16 cellular contexts compared by ENCODE assay signal in genomic region chr4:182748283-182748682, GRCh38.
DNase-seq lines count a peak whose midpoint lies in the region; ATAC-seq and TF ChIP-seq lines count a peak whose summit lies in the region.
"Had no signal": no experiment of that assay in that cellular context is flagged by ENCODE, and none has a peak within 500 bp of the region (broad histone marks: within the 10 kb centered on the region; RNA-seq: fewer than 3 reads in every experiment).

No MANE protein-coding gene starts in this region.

- H2AFZ ChIP-seq in GM23338 (no peak overlapping the region), osteoblast (ENCODE audit: low read length) (peak overlapping the region; percentile 8)
- H2AFZ ChIP-seq: PC-9 had no signal

- H3K4me2 ChIP-seq in GM23338 = no peak overlapping the region
- H3K4me2 ChIP-seq in osteoblast (ENCODE audit: insufficient read depth, low read length) = no peak overlapping the region
- H3K4me2 ChIP-seq: PC-9 had no signal

- H3K36me3 ChIP-seq in GM23338 (ENCODE audit: insufficient read depth) = no peaks in the 10 kb centered on the region
- 0 out of 2 replicates have a peak, but pooled peaks cover under 1% of the 10 kb centered on the region for H3K36me3 ChIP-seq in SJSA1
- no peaks in the 10 kb centered on the region for H3K36me3 ChIP-seq in right atrium auricular region
- H3K36me3 ChIP-seq in osteoblast (ENCODE audit: insufficient read depth, low read length) = no peaks in the 10 kb centered on the region
- H3K36me3 ChIP-seq in SJCRH30 = peaks cover 8% of the 10 kb centered on the region

- H4K20me1 ChIP-seq in GM23338 (replicated peaks; ENCODE audit: insufficient read depth) (no peaks in the 10 kb centered on the region), osteoblast (ENCODE audit: insufficient read depth, low read length) (no peaks in the 10 kb centered on the region)
- H4K20me1 ChIP-seq: BLaER1 treated with 17β-estradiol and CSF1 and Interleukin-3, amounts not matched to agents 10 nM and 100 nM had no signal

- no peak overlapping the region for H3K4me3 Mint-ChIP-seq in GM23338
- no peak overlapping the region for H3K4me3 Mint-ChIP-seq in activated CD4-positive, alpha-beta T cell treated with anti-CD3 and anti-CD28 coated beads for 36 hours

- H3K79me2 ChIP-seq in GM23338 (replicated peaks; ENCODE audit: insufficient read depth) (no peaks in the 10 kb centered on the region), osteoblast (ENCODE audit: insufficient read depth, low read length) (no peaks in the 10 kb centered on the region)

- peaks cover 10% of the 10 kb centered on the region for H3K4me1 Mint-ChIP-seq in GM23338
- no peaks in the 10 kb centered on the region for H3K4me1 Mint-ChIP-seq in activated CD4-positive, alpha-beta T cell treated with anti-CD3 and anti-CD28 coated beads for 36 hours

- CTCF ChIA-PET in activated CD4-positive, alpha-beta T cell treated with anti-CD3 and anti-CD28 coated beads for 36 hours (lab: Charles Lee) = no interaction called here

- no peak overlapping the region for H3K4me3 ChIP-seq in GM23338
- no peak overlapping the region for H3K4me3 ChIP-seq in SJSA1
- H3K4me3 ChIP-seq in right atrium auricular region = no peak overlapping the region
- H3K4me3 ChIP-seq in osteoblast (ENCODE audit: insufficient read depth, low read length) = no peak overlapping the region
- H3K4me3 ChIP-seq in SJCRH30 = no peak overlapping the region
- H3K4me3 ChIP-seq: BLaER1 treated with 17β-estradiol and CSF1 and Interleukin-3, amounts not matched to agents 10 nM and 100 nM; PC-9 had no signal

- H3K9me3 ChIP-seq in SJSA1 (replicated peaks) (0 out of 2 replicates have a peak, but pooled peaks cover 2% of the 10 kb centered on the region), right atrium auricular region (peaks cover 0 to 6% of the 10 kb centered on the region in 2 donors), osteoblast (ENCODE audit: low read depth, low read length) (no peaks in the 10 kb centered on the region), SJCRH30 (replicated peaks) (no peaks in the 10 kb centered on the region)

- POLR2A ChIA-PET in activated CD4-positive, alpha-beta T cell treated with anti-CD3 and anti-CD28 coated beads for 36 hours (lab: Charles Lee) = interaction anchor here (0.7 kb wide), 1 partner anchor 609 kb away, joined by 3 read pairs; no protein-coding TSS in a partner anchor

- H3K9me2 ChIP-seq in GM23338 (ENCODE audit: insufficient read depth) = no peaks in the 10 kb centered on the region

- no peak for DNase-seq in GM23338 (ENCODE audit: low spot score)
- no peak for DNase-seq in SJSA1 (ENCODE audit: low read depth in 1 of 2, low spot score in 2 of 2)
- DNase-seq in right atrium auricular region (ENCODE audit: low spot score) = no peak
- DNase-seq in osteoblast (ENCODE audit: insufficient read length, low spot score, missing footprints) = no peak
- DNase-seq in activated CD4-positive, alpha-beta T cell treated with anti-CD3 and anti-CD28 coated beads for 36 hours = no peak
- no peak for DNase-seq in SHP77 (lab: John Stamatoyannopoulos, UW)
- no peak for DNase-seq in SJCRH30
- no peak for DNase-seq in activated T-cell treated with anti-CD3 and anti-CD28 coated beads for 4 hours
- DNase-seq: DMS 273 treated with DMSO at 0.1 percent for 48 hours, KBM-7, NCI-H1092, NCI-H345, PC-9 had no signal

- TF ChIP-seq CTCF in GM23338 (conservative IDR thresholded peaks at IDR 0.05; ENCODE audit: low read depth in 2 of 2) = no peak
- peak in 1 of 2 donors; percentile 15 for TF ChIP-seq CTCF in right atrium auricular region (IDR thresholded peaks at IDR 0.05)
- no peak for TF ChIP-seq CTCF in osteoblast (IDR thresholded peaks at IDR 0.05; ENCODE audit: extremely low read depth, low read depth, low read length)

- no peaks in the 10 kb centered on the region for H3F3A ChIP-seq in GM23338 (replicated peaks; ENCODE audit: low read depth)

- no peaks in the 10 kb centered on the region for H3K9me3 Mint-ChIP-seq in GM23338
- H3K9me3 Mint-ChIP-seq in activated CD4-positive, alpha-beta T cell treated with anti-CD3 and anti-CD28 coated beads for 36 hours (ENCODE audit: low read depth) = no peaks in the 10 kb centered on the region

- H3K36me3 Mint-ChIP-seq in GM23338 (ENCODE audit: low read depth) = peaks cover 7% of the 10 kb centered on the region; the same call in 2 of the 3 replicates
- H3K36me3 Mint-ChIP-seq in activated CD4-positive, alpha-beta T cell treated with anti-CD3 and anti-CD28 coated beads for 36 hours (ENCODE audit: low read depth) = no peaks in the 10 kb centered on the region

- no peak for ATAC-seq in GM23338
- ATAC-seq in activated CD4-positive, alpha-beta T cell treated with anti-CD3 and anti-CD28 coated beads for 36 hours = no peak
- ATAC-seq: HCT116 had no signal

- H3K27me3 ChIP-seq in GM23338 (ENCODE audit: insufficient read depth) (no peaks in the 10 kb centered on the region), SJSA1 (replicated peaks) (no peaks in the 10 kb centered on the region), right atrium auricular region (no peaks in the 10 kb centered on the region), osteoblast (ENCODE audit: insufficient read depth, low read length) (no peaks in the 10 kb centered on the region), SJCRH30 (no peaks in the 10 kb centered on the region)
- H3K27me3 ChIP-seq: BLaER1 treated with 17β-estradiol and CSF1 and Interleukin-3, amounts not matched to agents 10 nM and 100 nM had no signal

- H3K27ac Mint-ChIP-seq in GM23338 = peak overlapping the region; percentile 22; the same call in 1 of the 2 replicates
- no peak overlapping the region for H3K27ac Mint-ChIP-seq in activated CD4-positive, alpha-beta T cell treated with anti-CD3 and anti-CD28 coated beads for 36 hours

- intact Hi-C loops in activated CD4-positive, alpha-beta T cell treated with anti-CD3 and anti-CD28 coated beads for 36 hours (cut with DNase I, micrococcal nuclease) = no loop called here

- H3K27ac ChIP-seq in GM23338 (ENCODE audit: low read depth) (no peak overlapping the region), SJSA1 (peak overlapping the region; percentile 10; the same call in 1 of the 2 replicates), right atrium auricular region (peak overlapping the region; percentile 62 to 92), osteoblast (ENCODE audit: low read depth, low read length) (no peak overlapping the region), SJCRH30 (no peak overlapping the region)
- H3K27ac ChIP-seq: BLaER1 treated with 17β-estradiol and CSF1 and Interleukin-3, amounts not matched to agents 10 nM and 100 nM; HL-60; PC-9 had no signal

- H3K27me3 Mint-ChIP-seq in GM23338 (ENCODE audit: insufficient read depth, low read depth, poor library complexity) = no peaks in the 10 kb centered on the region
- H3K27me3 Mint-ChIP-seq in activated CD4-positive, alpha-beta T cell treated with anti-CD3 and anti-CD28 coated beads for 36 hours = no peaks in the 10 kb centered on the region

- H3K4me1 ChIP-seq in GM23338 (ENCODE audit: insufficient read depth) (no peaks in the 10 kb centered on the region), SJSA1 (replicated peaks) (peaks cover 48% of the 10 kb centered on the region), right atrium auricular region (peaks cover 0 to 3% of the 10 kb centered on the region in 2 donors), osteoblast (ENCODE audit: insufficient read depth, low read length) (peaks cover 10% of the 10 kb centered on the region), SJCRH30 (peaks cover 5% of the 10 kb centered on the region; the same call in 1 of the 2 replicates)

TF ChIP-seq in GM23338, 12 proteins besides CTCF, POLR2A, EP300 and RAD21 (continues in another document):
- TF ChIP-seq JUNB (IDR thresholded peaks at IDR 0.05; ENCODE audit: unreplicated experiment) (no peak), ZNF331 (CRISPR knock-in tag; IDR thresholded peaks at IDR 0.05; ENCODE audit: low read depth) (no peak), REST (IDR thresholded peaks at IDR 0.05; ENCODE audit: unreplicated experiment) (no peak), NANOG (IDR thresholded peaks at IDR 0.05; ENCODE audit: borderline replicate concordance) (no peak), EZH2phosphoT487 (IDR thresholded peaks at IDR 0.05; ENCODE audit: unreplicated experiment) (no peak), POLR2AphosphoS5 (IDR thresholded peaks at IDR 0.05; ENCODE audit: low read depth) (no peak), STAT1 (IDR thresholded peaks at IDR 0.05; ENCODE audit: unreplicated experiment) (no peak), ZNF114 (CRISPR knock-in tag; IDR thresholded peaks at IDR 0.05) (no peak)
- TF ChIP-seq, protein P1, sequence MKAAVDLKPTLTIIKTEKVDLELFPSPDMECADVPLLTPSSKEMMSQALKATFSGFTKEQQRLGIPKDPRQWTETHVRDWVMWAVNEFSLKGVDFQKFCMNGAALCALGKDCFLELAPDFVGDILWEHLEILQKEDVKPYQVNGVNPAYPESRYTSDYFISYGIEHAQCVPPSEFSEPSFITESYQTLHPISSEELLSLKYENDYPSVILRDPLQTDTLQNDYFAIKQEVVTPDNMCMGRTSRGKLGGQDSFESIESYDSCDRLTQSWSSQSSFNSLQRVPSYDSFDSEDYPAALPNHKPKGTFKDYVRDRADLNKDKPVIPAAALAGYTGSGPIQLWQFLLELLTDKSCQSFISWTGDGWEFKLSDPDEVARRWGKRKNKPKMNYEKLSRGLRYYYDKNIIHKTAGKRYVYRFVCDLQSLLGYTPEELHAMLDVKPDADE (IDR thresholded peaks at IDR 0.05) = no peak

Comparison
In these comparisons a context has a peak if more than half of its experiments do, and no peak if none do; other contexts are left out.
1. H3K27ac ChIP-seq: peak in SJSA1 (single experiment) and right atrium auricular region (2 of 2); none in GM23338 (single experiment), osteoblast (single experiment) and SJCRH30 (single experiment).